Comparison of ENCODE assay signal across 1 cellular context in the genomic region with DNA sequence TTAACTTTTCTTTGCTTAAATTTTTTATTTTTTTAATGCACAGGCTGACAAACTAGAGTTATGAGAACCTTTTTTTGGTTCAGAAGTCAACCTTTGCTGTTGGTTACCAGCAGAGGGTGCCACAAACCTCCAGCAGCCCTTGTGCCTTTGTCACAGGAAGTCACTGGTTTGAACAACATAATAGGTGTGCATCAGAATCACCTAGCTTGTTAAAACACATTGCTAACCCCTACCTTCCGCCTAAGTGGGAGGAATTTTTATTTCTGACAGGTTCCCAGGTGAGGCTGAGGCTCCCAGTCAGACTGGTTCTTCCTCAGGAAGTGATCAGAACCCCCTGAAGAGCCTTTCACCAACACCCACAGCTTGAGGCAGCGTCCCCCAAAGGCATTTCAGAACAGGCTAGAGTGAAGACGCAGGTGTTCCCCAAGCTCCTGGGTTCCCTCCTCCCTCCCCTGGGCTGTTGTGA.
TF ChIP-seq lines count a peak whose summit lies in the region.

No MANE protein-coding gene starts in this region.

TF ChIP-seq in IMR-90, 13 proteins besides CTCF, POLR2A, EP300 and RAD21:
- TF ChIP-seq SMC3 (IDR thresholded peaks at IDR 0.05; ENCODE audit: low read depth, low read length) (peak; percentile 85), MAFK (IDR thresholded peaks at IDR 0.05; ENCODE audit: low read depth, low read length) (no peak), BHLHE40 (IDR thresholded peaks at IDR 0.05; ENCODE audit: low read depth, low read length) (no peak), USF2 (IDR thresholded peaks at IDR 0.05; ENCODE audit: low read depth, low read length) (no peak)
